In genomic region chr1:163071381-163072255, GRCh38 we compare ENCODE assay signal across 9 cellular contexts. TPM values are rescaled to one million over a fixed set of nuclear protein-coding genes. Genes with fewer than 3 reads are reported as not detected.
DNase-seq lines count a peak whose midpoint lies in the region; ATAC-seq and TF ChIP-seq lines count a peak whose summit lies in the region.
"Had no signal": no experiment of that assay in that cellular context is flagged by ENCODE, and none has a peak within 500 bp of the region (broad histone marks: within the 10 kb centered on the region; RNA-seq: fewer than 3 reads in every experiment).

No MANE protein-coding gene starts in this region.

- no peaks in the 10 kb centered on the region for H3K36me3 Mint-ChIP-seq in activated CD4-positive, alpha-beta T cell treated with anti-CD3 and anti-CD28 coated beads, Interleukin-2, amount 10 ng/mL, durations not matched to agents 7 days and 5 days (ENCODE audit: low read depth)
- no peaks in the 10 kb centered on the region for H3K36me3 Mint-ChIP-seq in neural crest cell (ENCODE audit: low read depth)
- H3K36me3 Mint-ChIP-seq: memory B cell had no signal

- CTCF ChIA-PET in activated CD4-positive, alpha-beta T cell treated with anti-CD3 and anti-CD28 coated beads, Interleukin-2, amount 10 ng/mL, durations not matched to agents 7 days and 5 days (lab: Charles Lee): no interaction called here

- intact Hi-C loops in Right ventricle myocardium superior (cut with DNase I): loop anchor here (5.0 kb wide), 2 partner anchors 101 to 246 kb away; no protein-coding TSS in a partner anchor
- intact Hi-C loops in cardiac septum (cut with DNase I): loop anchor here (2.0 kb wide), 1 partner anchor 103 kb away; no protein-coding TSS in a partner anchor

- DNase-seq in Right ventricle myocardium superior: peak; percentile 53
- no peak for DNase-seq in cardiac septum (ENCODE audit: low spot score)
- peak; percentile 83 for DNase-seq in NCI-H226
- peak; percentile 61 for DNase-seq in activated CD4-positive, alpha-beta T cell treated with anti-CD3 and anti-CD28 coated beads, Interleukin-2, amount 10 ng/mL, durations not matched to agents 7 days and 5 days
- DNase-seq in erythroblast (lab: John Stamatoyannopoulos, UW): peak; percentile 45 to 50
- DNase-seq in neural crest cell (ENCODE audit: low read depth, low spot score): peak; percentile 60
- no peak for DNase-seq in NK-92 (lab: John Stamatoyannopoulos, UW; ENCODE audit: unreplicated experiment)

- H3K9me3 Mint-ChIP-seq in activated CD4-positive, alpha-beta T cell treated with anti-CD3 and anti-CD28 coated beads, Interleukin-2, amount 10 ng/mL, durations not matched to agents 7 days and 5 days: no peaks in the 10 kb centered on the region
- no peaks in the 10 kb centered on the region for H3K9me3 Mint-ChIP-seq in neural crest cell
- H3K9me3 Mint-ChIP-seq: memory B cell had no signal

- H3K27me3 Mint-ChIP-seq in activated CD4-positive, alpha-beta T cell treated with anti-CD3 and anti-CD28 coated beads, Interleukin-2, amount 10 ng/mL, durations not matched to agents 7 days and 5 days: peaks cover 47% of the 10 kb centered on the region
- H3K27me3 Mint-ChIP-seq in neural crest cell (ENCODE audit: low read depth): peaks cover 35% of the 10 kb centered on the region

- no peak for TF ChIP-seq POLR2A in erythroblast (IDR thresholded peaks at IDR 0.05; ENCODE audit: low read length)

- POLR2A ChIA-PET in activated CD4-positive, alpha-beta T cell treated with anti-CD3 and anti-CD28 coated beads, Interleukin-2, amount 10 ng/mL, durations not matched to agents 7 days and 5 days (lab: Charles Lee): interaction anchor here (0.7 kb wide), 1 partner anchor 183 kb away, joined by 3 read pairs; no protein-coding TSS in a partner anchor

- H3K27ac Mint-ChIP-seq in activated CD4-positive, alpha-beta T cell treated with anti-CD3 and anti-CD28 coated beads, Interleukin-2, amount 10 ng/mL, durations not matched to agents 7 days and 5 days: no peak overlapping the region
- no peak overlapping the region for H3K27ac Mint-ChIP-seq in neural crest cell (ENCODE audit: unreplicated experiment)
- H3K27ac Mint-ChIP-seq: memory B cell had no signal

- H3K4me3 Mint-ChIP-seq in activated CD4-positive, alpha-beta T cell treated with anti-CD3 and anti-CD28 coated beads, Interleukin-2, amount 10 ng/mL, durations not matched to agents 7 days and 5 days: no peak overlapping the region
- peak overlapping the region; percentile 14 for H3K4me3 Mint-ChIP-seq in neural crest cell
- H3K4me3 Mint-ChIP-seq: memory B cell had no signal

- TF ChIP-seq CTCF in neural crest cell (conservative IDR thresholded peaks at IDR 0.05): peak; percentile 76

- ATAC-seq in Right ventricle myocardium superior (ENCODE audit: poor library complexity) (peak; percentile 70), HG02884 (IDR thresholded peaks at IDR 0.05; ENCODE audit: unreplicated experiment) (peak; percentile 77)

- no peaks in the 10 kb centered on the region for H3K4me1 Mint-ChIP-seq in activated CD4-positive, alpha-beta T cell treated with anti-CD3 and anti-CD28 coated beads, Interleukin-2, amount 10 ng/mL, durations not matched to agents 7 days and 5 days
- H3K4me1 Mint-ChIP-seq in neural crest cell: peaks cover 15% of the 10 kb centered on the region
- H3K4me1 Mint-ChIP-seq: memory B cell had no signal

RNA-seq across cellular contexts. Expression of gene RGS4, which starts 2.5 kb away (rescaled TPM):
- 0.78 TPM for total RNA-seq in Right ventricle myocardium superior
- total RNA-seq in cardiac septum: 10.7 TPM
- total RNA-seq in activated CD4-positive, alpha-beta T cell treated with anti-CD3 and anti-CD28 coated beads, Interleukin-2, amount 10 ng/mL, durations not matched to agents 7 days and 5 days: not detected
- total RNA-seq in neural crest cell: 0.75 and 0.84 TPM in 2 replicates

Comparison
In these comparisons a context has a peak if more than half of its experiments do, and no peak if none do; other contexts are left out.
1. DNase-seq: peak in Right ventricle myocardium superior (single experiment), NCI-H226 (single experiment), activated CD4-positive, alpha-beta T cell treated with anti-CD3 and anti-CD28 coated beads, Interleukin-2, amount 10 ng/mL, durations not matched to agents 7 days and 5 days (single experiment), erythroblast (2 of 2) and neural crest cell (single experiment); none in cardiac septum (single experiment) and NK-92 (single experiment).